Comparison of ENCODE assay signal across 1 cellular context in the genomic region with DNA sequence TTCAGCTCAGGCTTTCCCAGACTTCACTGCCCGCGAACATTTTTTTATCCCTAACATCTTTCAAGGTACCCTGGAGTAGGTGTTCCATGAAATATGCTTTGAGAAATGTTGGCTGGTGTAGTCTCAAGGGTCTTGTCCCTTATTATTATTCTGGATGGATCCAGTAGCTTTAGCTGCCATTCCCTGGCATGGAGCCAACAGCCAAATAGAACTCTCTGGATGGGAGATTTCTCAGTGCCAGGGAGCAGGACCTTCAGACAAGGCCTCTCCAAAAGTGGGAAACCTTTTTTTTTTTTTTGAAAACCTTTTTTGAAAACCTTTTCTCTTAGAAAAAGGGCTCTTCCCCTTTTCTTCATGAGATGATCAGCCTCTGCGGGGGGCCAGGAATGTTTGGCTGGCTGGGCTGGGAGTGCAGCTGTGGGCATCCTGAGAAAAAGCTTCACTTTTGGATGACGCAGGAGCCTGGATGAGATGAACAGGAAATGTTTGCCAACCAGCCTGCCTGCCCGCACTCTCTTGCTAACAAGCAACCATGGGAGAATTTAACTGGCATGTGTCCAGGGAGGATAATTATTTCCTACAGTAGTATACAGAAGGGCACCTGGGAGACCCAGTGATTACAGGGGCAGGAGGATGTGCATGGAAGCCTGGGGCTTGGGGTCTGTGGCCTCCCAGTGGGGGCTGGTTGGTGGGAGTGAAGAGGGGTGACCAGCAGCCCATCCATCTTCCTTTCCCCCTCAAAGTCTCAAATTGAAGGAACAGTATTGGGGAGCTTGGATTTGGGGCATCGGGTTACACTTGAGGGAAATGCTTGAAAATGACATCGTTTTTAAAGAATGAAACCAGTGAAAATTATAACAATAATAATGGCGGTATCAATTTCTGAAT.
TF ChIP-seq lines count a peak whose summit lies in the region.

No MANE protein-coding gene starts in this region.

TF ChIP-seq in K562, 482 proteins besides CTCF, POLR2A, EP300 and RAD21 (continued from another document):
- TF ChIP-seq, protein P1, sequence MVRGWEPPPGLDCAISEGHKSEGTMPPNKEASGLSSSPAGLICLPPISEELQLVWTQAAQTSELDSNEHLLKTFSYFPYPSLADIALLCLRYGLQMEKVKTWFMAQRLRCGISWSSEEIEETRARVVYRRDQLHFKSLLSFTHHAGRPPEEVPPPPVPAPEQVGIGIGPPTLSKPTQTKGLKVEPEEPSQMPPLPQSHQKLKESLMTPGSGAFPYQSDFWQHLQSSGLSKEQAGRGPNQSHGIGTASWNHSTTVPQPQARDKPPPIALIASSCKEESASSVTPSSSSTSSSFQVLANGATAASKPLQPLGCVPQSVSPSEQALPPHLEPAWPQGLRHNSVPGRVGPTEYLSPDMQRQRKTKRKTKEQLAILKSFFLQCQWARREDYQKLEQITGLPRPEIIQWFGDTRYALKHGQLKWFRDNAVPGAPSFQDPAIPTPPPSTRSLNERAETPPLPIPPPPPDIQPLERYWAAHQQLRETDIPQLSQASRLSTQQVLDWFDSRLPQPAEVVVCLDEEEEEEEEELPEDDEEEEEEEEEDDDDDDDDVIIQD (CRISPR knock-in tag; IDR thresholded peaks at IDR 0.05), result no peak
- TF ChIP-seq, protein P2, sequence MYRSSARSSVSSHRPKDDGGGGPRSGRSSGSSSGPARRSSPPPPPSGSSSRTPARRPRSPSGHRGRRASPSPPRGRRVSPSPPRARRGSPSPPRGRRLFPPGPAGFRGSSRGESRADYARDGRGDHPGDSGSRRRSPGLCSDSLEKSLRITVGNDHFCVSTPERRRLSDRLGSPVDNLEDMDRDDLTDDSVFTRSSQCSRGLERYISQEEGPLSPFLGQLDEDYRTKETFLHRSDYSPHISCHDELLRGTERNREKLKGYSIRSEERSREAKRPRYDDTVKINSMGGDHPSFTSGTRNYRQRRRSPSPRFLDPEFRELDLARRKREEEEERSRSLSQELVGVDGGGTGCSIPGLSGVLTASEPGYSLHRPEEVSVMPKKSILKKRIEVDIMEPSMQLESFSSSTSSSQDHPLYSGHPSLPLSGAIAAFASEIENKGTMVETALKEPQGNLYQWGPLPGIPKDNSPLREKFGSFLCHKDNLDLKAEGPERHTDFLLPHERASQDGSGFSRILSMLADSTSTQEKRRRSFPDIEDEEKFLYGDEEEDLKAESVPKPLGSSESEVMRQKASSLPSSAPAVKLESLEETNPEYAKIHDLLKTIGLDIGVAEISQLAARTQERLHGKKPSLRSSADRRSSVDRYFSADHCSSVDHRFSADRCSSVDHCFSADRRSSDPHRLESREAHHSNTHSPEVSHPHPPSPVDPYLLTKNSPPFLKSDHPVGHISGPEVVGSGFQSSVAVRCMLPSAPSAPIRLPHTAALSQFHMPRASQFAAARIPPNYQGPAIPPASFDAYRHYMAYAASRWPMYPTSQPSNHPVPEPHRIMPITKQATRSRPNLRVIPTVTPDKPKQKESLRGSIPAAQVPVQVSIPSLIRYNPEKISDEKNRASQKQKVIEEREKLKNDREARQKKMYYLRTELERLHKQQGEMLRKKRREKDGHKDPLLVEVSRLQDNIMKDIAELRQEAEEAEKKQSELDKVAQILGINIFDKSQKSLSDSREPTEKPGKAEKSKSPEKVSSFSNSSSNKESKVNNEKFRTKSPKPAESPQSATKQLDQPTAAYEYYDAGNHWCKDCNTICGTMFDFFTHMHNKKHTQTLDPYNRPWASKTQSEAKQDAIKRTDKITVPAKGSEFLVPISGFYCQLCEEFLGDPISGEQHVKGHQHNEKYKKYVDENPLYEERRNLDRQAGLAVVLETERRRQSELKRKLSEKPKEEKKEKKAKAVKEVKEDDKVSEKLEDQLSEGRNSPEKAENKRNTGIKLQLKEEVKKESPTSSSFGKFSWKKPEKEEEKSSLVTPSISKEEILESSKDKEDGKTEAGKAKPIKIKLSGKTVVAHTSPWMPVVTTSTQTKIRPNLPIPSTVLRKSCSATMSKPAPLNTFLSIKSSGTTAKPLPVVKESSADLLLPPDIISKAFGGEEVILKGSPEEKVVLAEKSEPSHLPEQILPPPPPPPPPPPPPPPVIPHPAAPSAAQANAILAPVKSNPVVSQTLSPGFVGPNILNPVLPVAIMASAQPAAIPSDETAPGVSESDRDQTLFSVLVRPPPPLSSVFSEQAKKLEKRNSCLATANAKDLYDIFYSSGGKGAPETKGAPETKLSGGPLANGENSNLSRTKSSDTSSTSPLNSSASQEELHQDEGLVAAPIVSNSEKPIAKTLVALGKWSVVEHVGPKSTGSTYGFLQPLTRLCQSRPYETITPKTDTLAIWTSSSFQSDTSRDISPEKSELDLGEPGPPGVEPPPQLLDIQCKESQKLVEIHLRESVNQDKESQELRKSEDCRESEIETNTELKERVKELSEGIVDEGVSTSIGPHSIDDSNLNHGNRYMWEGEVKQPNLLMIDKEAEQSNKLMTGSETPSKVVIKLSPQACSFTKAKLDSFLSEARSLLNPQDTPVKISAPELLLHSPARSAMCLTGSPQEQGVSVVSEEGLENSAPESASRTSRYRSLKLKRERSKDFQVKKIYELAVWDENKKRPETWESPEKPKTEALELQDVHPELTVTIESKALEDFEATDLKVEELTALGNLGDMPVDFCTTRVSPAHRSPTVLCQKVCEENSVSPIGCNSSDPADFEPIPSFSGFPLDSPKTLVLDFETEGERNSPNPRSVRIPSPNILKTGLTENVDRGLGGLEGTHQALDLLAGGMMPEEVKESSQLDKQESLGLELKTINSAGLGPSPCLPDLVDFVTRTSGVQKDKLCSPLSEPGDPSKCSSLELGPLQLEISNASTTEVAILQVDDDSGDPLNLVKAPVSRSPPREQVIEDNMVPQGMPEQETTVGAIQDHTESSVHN (IDR thresholded peaks at IDR 0.05; ENCODE audit: borderline replicate concordance in 1 of 2, low read depth in 1 of 2), result no peak
- TF ChIP-seq MEF2D (tag; conservative IDR thresholded peaks at IDR 0.05; ENCODE audit: low read depth), result no peak
- no peak for TF ChIP-seq NRF1 (conservative IDR thresholded peaks at IDR 0.05 in 1 of 2, IDR thresholded peaks at IDR 0.05 in 1 of 2)
- TF ChIP-seq, protein P3, sequence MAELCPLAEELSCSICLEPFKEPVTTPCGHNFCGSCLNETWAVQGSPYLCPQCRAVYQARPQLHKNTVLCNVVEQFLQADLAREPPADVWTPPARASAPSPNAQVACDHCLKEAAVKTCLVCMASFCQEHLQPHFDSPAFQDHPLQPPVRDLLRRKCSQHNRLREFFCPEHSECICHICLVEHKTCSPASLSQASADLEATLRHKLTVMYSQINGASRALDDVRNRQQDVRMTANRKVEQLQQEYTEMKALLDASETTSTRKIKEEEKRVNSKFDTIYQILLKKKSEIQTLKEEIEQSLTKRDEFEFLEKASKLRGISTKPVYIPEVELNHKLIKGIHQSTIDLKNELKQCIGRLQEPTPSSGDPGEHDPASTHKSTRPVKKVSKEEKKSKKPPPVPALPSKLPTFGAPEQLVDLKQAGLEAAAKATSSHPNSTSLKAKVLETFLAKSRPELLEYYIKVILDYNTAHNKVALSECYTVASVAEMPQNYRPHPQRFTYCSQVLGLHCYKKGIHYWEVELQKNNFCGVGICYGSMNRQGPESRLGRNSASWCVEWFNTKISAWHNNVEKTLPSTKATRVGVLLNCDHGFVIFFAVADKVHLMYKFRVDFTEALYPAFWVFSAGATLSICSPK (IDR thresholded peaks at IDR 0.05; ENCODE audit: borderline replicate concordance), result no peak
- no peak for TF ChIP-seq SMAD2 (IDR thresholded peaks at IDR 0.05; ENCODE audit: low read depth, low read length)
- TF ChIP-seq NFIX (CRISPR knock-in tag; IDR thresholded peaks at IDR 0.05; ENCODE audit: low read depth), result peak; percentile 51
- TF ChIP-seq ZNF644 (tag; IDR thresholded peaks at IDR 0.05; ENCODE audit: low read depth), result no peak
- TF ChIP-seq, protein P4, sequence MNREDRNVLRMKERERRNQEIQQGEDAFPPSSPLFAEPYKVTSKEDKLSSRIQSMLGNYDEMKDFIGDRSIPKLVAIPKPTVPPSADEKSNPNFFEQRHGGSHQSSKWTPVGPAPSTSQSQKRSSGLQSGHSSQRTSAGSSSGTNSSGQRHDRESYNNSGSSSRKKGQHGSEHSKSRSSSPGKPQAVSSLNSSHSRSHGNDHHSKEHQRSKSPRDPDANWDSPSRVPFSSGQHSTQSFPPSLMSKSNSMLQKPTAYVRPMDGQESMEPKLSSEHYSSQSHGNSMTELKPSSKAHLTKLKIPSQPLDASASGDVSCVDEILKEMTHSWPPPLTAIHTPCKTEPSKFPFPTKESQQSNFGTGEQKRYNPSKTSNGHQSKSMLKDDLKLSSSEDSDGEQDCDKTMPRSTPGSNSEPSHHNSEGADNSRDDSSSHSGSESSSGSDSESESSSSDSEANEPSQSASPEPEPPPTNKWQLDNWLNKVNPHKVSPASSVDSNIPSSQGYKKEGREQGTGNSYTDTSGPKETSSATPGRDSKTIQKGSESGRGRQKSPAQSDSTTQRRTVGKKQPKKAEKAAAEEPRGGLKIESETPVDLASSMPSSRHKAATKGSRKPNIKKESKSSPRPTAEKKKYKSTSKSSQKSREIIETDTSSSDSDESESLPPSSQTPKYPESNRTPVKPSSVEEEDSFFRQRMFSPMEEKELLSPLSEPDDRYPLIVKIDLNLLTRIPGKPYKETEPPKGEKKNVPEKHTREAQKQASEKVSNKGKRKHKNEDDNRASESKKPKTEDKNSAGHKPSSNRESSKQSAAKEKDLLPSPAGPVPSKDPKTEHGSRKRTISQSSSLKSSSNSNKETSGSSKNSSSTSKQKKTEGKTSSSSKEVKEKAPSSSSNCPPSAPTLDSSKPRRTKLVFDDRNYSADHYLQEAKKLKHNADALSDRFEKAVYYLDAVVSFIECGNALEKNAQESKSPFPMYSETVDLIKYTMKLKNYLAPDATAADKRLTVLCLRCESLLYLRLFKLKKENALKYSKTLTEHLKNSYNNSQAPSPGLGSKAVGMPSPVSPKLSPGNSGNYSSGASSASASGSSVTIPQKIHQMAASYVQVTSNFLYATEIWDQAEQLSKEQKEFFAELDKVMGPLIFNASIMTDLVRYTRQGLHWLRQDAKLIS (CRISPR knock-in tag; IDR thresholded peaks at IDR 0.05), result no peak
